Comparison of ENCODE assay signal across 13 cellular contexts in genomic region chr17:39791296-39791992, GRCh38. TPM values are rescaled to one million over a fixed set of nuclear protein-coding genes. Genes with fewer than 3 reads are reported as not detected.
DNase-seq lines count a peak whose midpoint lies in the region.
"Had no signal": no experiment of that assay in that cellular context is flagged by ENCODE, and none has a peak within 500 bp of the region (broad histone marks: within the 10 kb centered on the region; RNA-seq: fewer than 3 reads in every experiment).

No MANE protein-coding gene starts in this region.

- H3K9me3 Mint-ChIP-seq in activated CD4-positive, alpha-beta T cell treated with anti-CD3 and anti-CD28 coated beads, Interleukin-2, amount 10 ng/mL, durations not matched to agents 7 days and 5 days: no peaks in the 10 kb centered on the region

- H3K4me3 Mint-ChIP-seq in activated CD4-positive, alpha-beta T cell treated with anti-CD3 and anti-CD28 coated beads, Interleukin-2, amount 10 ng/mL, durations not matched to agents 7 days and 5 days: peak overlapping the region; percentile 44

- POLR2A ChIA-PET in activated CD4-positive, alpha-beta T cell treated with anti-CD3 and anti-CD28 coated beads, Interleukin-2, amount 10 ng/mL, durations not matched to agents 7 days and 5 days (lab: Charles Lee): no interaction called here

- H3K27me3 Mint-ChIP-seq in activated CD4-positive, alpha-beta T cell treated with anti-CD3 and anti-CD28 coated beads, Interleukin-2, amount 10 ng/mL, durations not matched to agents 7 days and 5 days: no peaks in the 10 kb centered on the region

- peak overlapping the region; percentile 88 for H3K27ac Mint-ChIP-seq in activated CD4-positive, alpha-beta T cell treated with anti-CD3 and anti-CD28 coated beads, Interleukin-2, amount 10 ng/mL, durations not matched to agents 7 days and 5 days

- peaks cover 68% of the 10 kb centered on the region for H3K4me1 Mint-ChIP-seq in activated CD4-positive, alpha-beta T cell treated with anti-CD3 and anti-CD28 coated beads, Interleukin-2, amount 10 ng/mL, durations not matched to agents 7 days and 5 days

- DNase-seq in activated CD4-positive, CD25-positive, alpha-beta regulatory T cell treated with anti-CD3 and anti-CD28 coated beads, Interleukin-2, amount 50 U/mL, for 16 hours (ENCODE audit: low read depth, low spot score): peak; percentile 37
- DNase-seq in activated CD4-positive, CD25-positive, alpha-beta regulatory T cell (lab: John Stamatoyannopoulos, UW): no peak
- DNase-seq in activated CD4-positive, alpha-beta T cell treated with anti-CD3 and anti-CD28 coated beads, Interleukin-2, amount 10 ng/mL, durations not matched to agents 7 days and 5 days: peak; percentile 67
- DNase-seq in islet precursor cell (peak; percentile 96), NCI-H226 (no peak), NOMO-1 (lab: John Stamatoyannopoulos, UW; ENCODE audit: unreplicated experiment in 2 of 2) (no peak), LoVo (ENCODE audit: low spot score) (no peak)
- DNase-seq in stimulated activated naive CD4-positive, alpha-beta T cell treated with Interleukin-2 at 50 U/mL for 16 hours (lab: John Stamatoyannopoulos, UW): peak; percentile 34
- DNase-seq: 8988T, aorta, DMS79 treated with DMSO at 0.1 percent for 48 hours, heart left ventricle, substantia nigra had no signal

- CTCF ChIA-PET in activated CD4-positive, alpha-beta T cell treated with anti-CD3 and anti-CD28 coated beads, Interleukin-2, amount 10 ng/mL, durations not matched to agents 7 days and 5 days (lab: Charles Lee): interaction anchor here (1.2 to 1.8 kb wide), 3 partner anchors 11 to 16 kb away, joined by 3 to 8 read pairs (median 4); no protein-coding TSS in a partner anchor

- H3K36me3 Mint-ChIP-seq in activated CD4-positive, alpha-beta T cell treated with anti-CD3 and anti-CD28 coated beads, Interleukin-2, amount 10 ng/mL, durations not matched to agents 7 days and 5 days (ENCODE audit: low read depth): peaks cover 58% of the 10 kb centered on the region

RNA-seq across cellular contexts. Expression of gene GRB7, which starts 53.7 kb away (rescaled TPM):
- under 1 TPM; 0.69 to 0.81 TPM for total RNA-seq in activated CD4-positive, alpha-beta T cell treated with anti-CD3 and anti-CD28 coated beads, Interleukin-2, amount 10 ng/mL, durations not matched to agents 7 days and 5 days

Comparison
In these comparisons a context has a peak if more than half of its experiments do, and no peak if none do; other contexts are left out.
1. DNase-seq: peak in activated CD4-positive, CD25-positive, alpha-beta regulatory T cell treated with anti-CD3 and anti-CD28 coated beads, Interleukin-2, amount 50 U/mL, for 16 hours (single experiment), activated CD4-positive, alpha-beta T cell treated with anti-CD3 and anti-CD28 coated beads, Interleukin-2, amount 10 ng/mL, durations not matched to agents 7 days and 5 days (single experiment), islet precursor cell (single experiment) and stimulated activated naive CD4-positive, alpha-beta T cell treated with Interleukin-2 at 50 U/mL for 16 hours (single experiment); none in activated CD4-positive, CD25-positive, alpha-beta regulatory T cell (0 of 4), NCI-H226 (single experiment), NOMO-1 (0 of 2) and LoVo (single experiment).